1 cellular context compared by ENCODE assay signal in genomic region chr10:110845756-110846620, GRCh38.
A peak's percentile ranks its signal among the peaks of the same experiment; 100 is the strongest.
TF ChIP-seq lines count a peak whose summit lies in the region.

No MANE protein-coding gene starts in this region.

TF ChIP-seq in HepG2, 621 proteins besides CTCF, POLR2A, EP300 and RAD21 (continued from another document and continues in another):
- TF ChIP-seq PAXIP1 (CRISPR knock-in tag; conservative IDR thresholded peaks at IDR 0.05) (peak; percentile 86), ZNF317 (CRISPR knock-in tag; IDR thresholded peaks at IDR 0.05) (peak; percentile 69; the same call in 1 of the 2 replicates), ZNF784 (CRISPR knock-in tag; IDR thresholded peaks at IDR 0.05; ENCODE audit: borderline replicate concordance) (no peak), HOXA7 (CRISPR knock-in tag; IDR thresholded peaks at IDR 0.05) (no peak), ZNF792 (CRISPR knock-in tag; IDR thresholded peaks at IDR 0.05) (no peak), DZIP1 (CRISPR knock-in tag; IDR thresholded peaks at IDR 0.05) (no peak), FOXO4 (CRISPR knock-in tag; conservative IDR thresholded peaks at IDR 0.05) (no peak), REPIN1 (CRISPR knock-in tag; IDR thresholded peaks at IDR 0.05; ENCODE audit: borderline replicate concordance, low read depth) (0 out of 2 replicates have a peak, but pooled peaks have one; percentile 25), MNT (IDR thresholded peaks at IDR 0.05) (no peak), ZBTB40 (IDR thresholded peaks at IDR 0.05) (no peak), ZBTB40 (CRISPR knock-in tag; IDR thresholded peaks at IDR 0.05) (no peak), GATAD2A (CRISPR knock-in tag; IDR thresholded peaks at IDR 0.05) (peak; percentile 81), TARDBP (CRISPR knock-in tag; IDR thresholded peaks at IDR 0.05) (peak; percentile 52; the same call in 1 of the 2 replicates), ZBTB37 (CRISPR knock-in tag; IDR thresholded peaks at IDR 0.05) (0 out of 2 replicates have a peak, but pooled peaks have one; percentile 21), KDM1A (CRISPR knock-in tag; IDR thresholded peaks at IDR 0.05) (0 out of 2 replicates have a peak, but pooled peaks have one; percentile 18), ZNF18 (CRISPR knock-in tag; IDR thresholded peaks at IDR 0.05; ENCODE audit: insufficient replicate concordance) (no peak), KDM5B (CRISPR knock-in tag; IDR thresholded peaks at IDR 0.05; ENCODE audit: borderline replicate concordance) (0 out of 2 replicates have a peak, but pooled peaks have one; percentile 30), ZFP36L1 (CRISPR knock-in tag; IDR thresholded peaks at IDR 0.05) (no peak), SRY (CRISPR knock-in tag; IDR thresholded peaks at IDR 0.05) (0 out of 2 replicates have a peak, but pooled peaks have one; percentile 47), PAX8 (CRISPR knock-in tag; IDR thresholded peaks at IDR 0.05; ENCODE audit: borderline replicate concordance) (no peak), PLRG1 (conservative IDR thresholded peaks at IDR 0.05) (no peak), LCORL (IDR thresholded peaks at IDR 0.05) (no peak; the same call in 1 of the 2 replicates), LCORL (CRISPR knock-in tag; IDR thresholded peaks at IDR 0.05) (peak; percentile 80), ZNF335 (CRISPR knock-in tag; IDR thresholded peaks at IDR 0.05) (0 out of 2 replicates have a peak, but pooled peaks have one; percentile 25), ELF4 (CRISPR knock-in tag; IDR thresholded peaks at IDR 0.05; ENCODE audit: borderline replicate concordance) (no peak), PITX1 (CRISPR knock-in tag; IDR thresholded peaks at IDR 0.05) (peak; percentile 46), TCF7 (IDR thresholded peaks at IDR 0.05; ENCODE audit: low read depth) (0 out of 2 replicates have a peak, but pooled peaks have one; percentile 23), IRF1 (CRISPR knock-in tag; IDR thresholded peaks at IDR 0.05; ENCODE audit: low read depth) (no peak), MEIS2 (CRISPR knock-in tag; IDR thresholded peaks at IDR 0.05) (peak; percentile 83), HNRNPLL (IDR thresholded peaks at IDR 0.05; ENCODE audit: low read depth, low read length, poor library complexity, severe bottlenecking) (no peak)
